Comparison of ENCODE assay signal across 9 cellular contexts in genomic region chr7:24842449-24843241, GRCh38.
A peak's percentile ranks its signal among the peaks of the same experiment; 100 is the strongest.
DNase-seq lines count a peak whose midpoint lies in the region; ATAC-seq, FAIRE-seq and TF ChIP-seq lines count a peak whose summit lies in the region.
"Had no signal": no experiment of that assay in that cellular context is flagged by ENCODE, and none has a peak within 500 bp of the region (broad histone marks: within the 10 kb centered on the region; RNA-seq: fewer than 3 reads in every experiment).

No MANE protein-coding gene starts in this region.

- no peak for TF ChIP-seq CTCF in mammary epithelial cell (conservative IDR thresholded peaks at IDR 0.05 in 1 of 2, IDR thresholded peaks at IDR 0.05 in 1 of 2; ENCODE audit: extremely low read depth in 1 of 2, insufficient read depth in 1 of 2, low read depth in 1 of 2, low read length in 2 of 2)
- no peak for TF ChIP-seq CTCF in MCF 10A (IDR thresholded peaks at IDR 0.05; ENCODE audit: unreplicated experiment)
- no peak for TF ChIP-seq CTCF in activated B cell treated with CpG ODN at 0.5 μM for 24 hours (IDR thresholded peaks at IDR 0.05)
- no peak for TF ChIP-seq CTCF in type B pancreatic cell (conservative IDR thresholded peaks at IDR 0.05)
- no peak for TF ChIP-seq CTCF in CD4-positive, alpha-beta T cell (IDR thresholded peaks at IDR 0.05)
- TF ChIP-seq CTCF in kidney (IDR thresholded peaks at IDR 0.05; ENCODE audit: borderline replicate concordance, extremely low read depth, insufficient read depth) = no peak

- intact Hi-C loops in mammary epithelial cell (cut with micrococcal nuclease) = no loop called here
- intact Hi-C loops in MCF 10A (cut with micrococcal nuclease) = no loop called here
- intact Hi-C loops in activated B cell treated with CpG ODN at 0.5 μM for 24 hours (cut with micrococcal nuclease) = no loop called here
- intact Hi-C loops in CD4-positive, alpha-beta T cell (cut with DNase I, micrococcal nuclease) = no loop called here
- intact Hi-C loops in kidney (cut with DNase I) = no loop called here

- H3K27ac ChIP-seq in mammary epithelial cell (ENCODE audit: insufficient read depth, low read depth, low read length) (no peak overlapping the region), kidney (ENCODE audit: low read depth in 2 of 2, low read length in 2 of 2) (no peak overlapping the region)
- H3K27ac ChIP-seq in CD4-positive, alpha-beta T cell (ENCODE audit: low read depth, low read length) = no peak overlapping the region

- WGBS in mammary epithelial cell (ENCODE audit: low coverage, missing lambda C conversion rate) = 93% methylated on average over 5 of the region's 5 CpGs

- no peak overlapping the region for H3K4me3 Mint-ChIP-seq in MCF 10A (ENCODE audit: unreplicated experiment)
- H3K4me3 Mint-ChIP-seq in activated B cell treated with CpG ODN at 0.5 μM for 24 hours = peak overlapping the region; percentile 50
- H3K4me3 Mint-ChIP-seq in type B pancreatic cell = no peak overlapping the region
- no peak overlapping the region for H3K4me3 Mint-ChIP-seq in CD4-positive, alpha-beta T cell

- no peak overlapping the region for H3K27ac Mint-ChIP-seq in MCF 10A (ENCODE audit: low read depth, unreplicated experiment)
- peak overlapping the region; percentile 87 for H3K27ac Mint-ChIP-seq in activated B cell treated with CpG ODN at 0.5 μM for 24 hours
- H3K27ac Mint-ChIP-seq in type B pancreatic cell = peak overlapping the region; percentile 15
- H3K27ac Mint-ChIP-seq in CD4-positive, alpha-beta T cell = no peak overlapping the region

- peaks cover 21% of the 10 kb centered on the region for H3K36me3 ChIP-seq in mammary epithelial cell (ENCODE audit: insufficient read depth, low read length)
- H3K36me3 ChIP-seq in kidney (ENCODE audit: control insufficient read depth in 1 of 2, insufficient read depth in 2 of 2, low read length in 2 of 2) = peaks cover 0 to 2% of the 10 kb centered on the region in 2 donors

- dilution Hi-C loops in mammary epithelial cell (cut with HindIII; ENCODE audit: low sequenced_read_pairs) = no loop called here

- H3K9ac ChIP-seq in mammary epithelial cell (ENCODE audit: insufficient read depth, low read length) (no peak overlapping the region), kidney (ENCODE audit: low read length in 2 of 2) (no peak overlapping the region)

- H3K36me3 Mint-ChIP-seq in MCF 10A (ENCODE audit: insufficient read depth, unreplicated experiment) = peaks cover 45% of the 10 kb centered on the region
- H3K36me3 Mint-ChIP-seq in activated B cell treated with CpG ODN at 0.5 μM for 24 hours (ENCODE audit: low read depth) = peaks cover 16% of the 10 kb centered on the region
- no peaks in the 10 kb centered on the region for H3K36me3 Mint-ChIP-seq in type B pancreatic cell
- peaks cover 29% of the 10 kb centered on the region for H3K36me3 Mint-ChIP-seq in CD4-positive, alpha-beta T cell (ENCODE audit: low read depth)

- H3K4me1 Mint-ChIP-seq in MCF 10A (ENCODE audit: insufficient read depth, unreplicated experiment) (no peaks in the 10 kb centered on the region), activated B cell treated with CpG ODN at 0.5 μM for 24 hours (peaks cover 57% of the 10 kb centered on the region), type B pancreatic cell (ENCODE audit: unreplicated experiment) (peaks cover 13% of the 10 kb centered on the region)
- H3K4me1 Mint-ChIP-seq in CD4-positive, alpha-beta T cell (ENCODE audit: low read depth) = peaks cover 3% of the 10 kb centered on the region

- peak; percentile 43 for DNase-seq in mammary epithelial cell
- no peak for DNase-seq in MCF 10A (ENCODE audit: unreplicated experiment)
- no peak for DNase-seq in activated B cell treated with CpG ODN at 0.5 μM for 24 hours
- DNase-seq in type B pancreatic cell (ENCODE audit: extremely low spot score, unreplicated experiment) = no peak
- no peak for DNase-seq in CD4-positive, alpha-beta T cell
- DNase-seq in AG08395 (ENCODE audit: low spot score) = no peak
- DNase-seq in kidney = no peak

- BruUV-seq in mammary epithelial cell (replicated peaks; lab: Mats Ljungman, UMichigan) (no TSS peak), MCF 10A (replicated peaks; lab: Mats Ljungman, UMichigan) (no TSS peak)

- H3K4me1 ChIP-seq in mammary epithelial cell (ENCODE audit: insufficient read depth, low read length) (peaks cover 6% of the 10 kb centered on the region), kidney (ENCODE audit: control insufficient read depth in 1 of 2, insufficient read depth in 1 of 2, low read depth in 1 of 2, low read length in 2 of 2) (no peaks in the 10 kb centered on the region)

- H2AFZ ChIP-seq in mammary epithelial cell (ENCODE audit: low read depth, low read length) = no peak overlapping the region

- H3K79me2 ChIP-seq in mammary epithelial cell (ENCODE audit: insufficient read depth, low read length) = no peaks in the 10 kb centered on the region

- ATAC-seq in HG03060 (IDR thresholded peaks at IDR 0.05; ENCODE audit: low read depth, unreplicated experiment) (peak; percentile 42), activated B cell treated with CpG ODN at 0.5 μM for 24 hours (ENCODE audit: low read depth) (peak; percentile 81)
- no peak for ATAC-seq in CD4-positive, alpha-beta T cell (ENCODE audit: poor library complexity)
- ATAC-seq: Panc1 had no signal

- no peaks in the 10 kb centered on the region for H3K9me3 Mint-ChIP-seq in MCF 10A (ENCODE audit: unreplicated experiment)
- H3K9me3 Mint-ChIP-seq in activated B cell treated with CpG ODN at 0.5 μM for 24 hours = no peaks in the 10 kb centered on the region
- no peaks in the 10 kb centered on the region for H3K9me3 Mint-ChIP-seq in type B pancreatic cell
- H3K9me3 Mint-ChIP-seq in CD4-positive, alpha-beta T cell = no peaks in the 10 kb centered on the region

- H3K27me3 Mint-ChIP-seq in MCF 10A (ENCODE audit: insufficient read depth, unreplicated experiment) (no peaks in the 10 kb centered on the region), activated B cell treated with CpG ODN at 0.5 μM for 24 hours (no peaks in the 10 kb centered on the region), type B pancreatic cell (no peaks in the 10 kb centered on the region)
- H3K27me3 Mint-ChIP-seq in CD4-positive, alpha-beta T cell = no peaks in the 10 kb centered on the region

- POLR2A ChIA-PET in MCF 10A (lab: Yijun Ruan, JAX) = no interaction called here
- POLR2A ChIA-PET in activated B cell treated with CpG ODN at 0.5 μM for 24 hours (lab: Charles Lee) = interaction anchor here (0.6 to 3.0 kb wide), 7 partner anchors 9 to 138 kb away, joined by 3 to 17 read pairs (median 4); partner anchors contain the start of gene OSBPL3
- POLR2A ChIA-PET in CD4-positive, alpha-beta T cell (lab: Charles Lee) = interaction anchor here (0.7 kb wide), 1 partner anchor 22 kb away, joined by 3 read pairs; no protein-coding TSS in a partner anchor

- H3K9me3 ChIP-seq in mammary epithelial cell (replicated peaks; ENCODE audit: insufficient read depth, low read length) (no peaks in the 10 kb centered on the region), kidney (ENCODE audit: control insufficient read depth in 1 of 2, low read length in 2 of 2) (no peaks in the 10 kb centered on the region)
- no peaks in the 10 kb centered on the region for H3K9me3 ChIP-seq in CD4-positive, alpha-beta T cell (ENCODE audit: control insufficient read depth, low read length)

- H4K20me1 ChIP-seq in mammary epithelial cell (ENCODE audit: insufficient read depth, low read length) = no peaks in the 10 kb centered on the region

- in situ Hi-C loops in mammary epithelial cell (cut with MboI; ENCODE audit: low sequenced_read_pairs in 2 of 2) = no loop called here

- no peaks in the 10 kb centered on the region for H3K27me3 ChIP-seq in mammary epithelial cell (ENCODE audit: insufficient read depth, low read length)
- H3K27me3 ChIP-seq in CD4-positive, alpha-beta T cell (ENCODE audit: control insufficient read depth, insufficient read depth, low read length) = no peaks in the 10 kb centered on the region

- FAIRE-seq in kidney (lab: Jason Lieb, UNC) = no peak

- H3K4me2 ChIP-seq in mammary epithelial cell (ENCODE audit: insufficient read depth, low read depth, low read length) = no peak overlapping the region

- H3K4me3 ChIP-seq in mammary epithelial cell (replicated peaks in 1 of 3; ENCODE audit: insufficient read depth in 1 of 3, low read depth in 2 of 3, low read length in 3 of 3) (no peak overlapping the region), kidney (ENCODE audit: low read length in 2 of 2) (no peak overlapping the region)

- CTCF ChIA-PET in mammary epithelial cell (lab: Charles Lee; ENCODE audit: low non-redundant PET) = no interaction called here
- CTCF ChIA-PET in MCF 10A (lab: Yijun Ruan, JAX) = interaction anchor here (0.7 to 1.6 kb wide), 4 partner anchors 12 to 256 kb away, joined by 3 to 4 read pairs (median 3); no protein-coding TSS in a partner anchor
- CTCF ChIA-PET in activated B cell treated with CpG ODN at 0.5 μM for 24 hours (lab: Charles Lee) = interaction anchor here (1.2 to 1.6 kb wide), 4 partner anchors 20 to 137 kb away, joined by 3 to 6 read pairs (median 4); no protein-coding TSS in a partner anchor
- CTCF ChIA-PET in CD4-positive, alpha-beta T cell (lab: Charles Lee) = interaction anchor here (1.2 to 2.5 kb wide), 2 partner anchors 22 kb away, joined by 3 to 8 read pairs; no protein-coding TSS in a partner anchor

Comparison
In these comparisons a context has a peak if more than half of its experiments do, and no peak if none do; other contexts are left out.
1. H3K27ac Mint-ChIP-seq: peak in activated B cell treated with CpG ODN at 0.5 μM for 24 hours (single experiment) and type B pancreatic cell (single experiment); none in MCF 10A (single experiment) and CD4-positive, alpha-beta T cell (single experiment).